12 cellular contexts compared by ENCODE assay signal in the genomic region with DNA sequence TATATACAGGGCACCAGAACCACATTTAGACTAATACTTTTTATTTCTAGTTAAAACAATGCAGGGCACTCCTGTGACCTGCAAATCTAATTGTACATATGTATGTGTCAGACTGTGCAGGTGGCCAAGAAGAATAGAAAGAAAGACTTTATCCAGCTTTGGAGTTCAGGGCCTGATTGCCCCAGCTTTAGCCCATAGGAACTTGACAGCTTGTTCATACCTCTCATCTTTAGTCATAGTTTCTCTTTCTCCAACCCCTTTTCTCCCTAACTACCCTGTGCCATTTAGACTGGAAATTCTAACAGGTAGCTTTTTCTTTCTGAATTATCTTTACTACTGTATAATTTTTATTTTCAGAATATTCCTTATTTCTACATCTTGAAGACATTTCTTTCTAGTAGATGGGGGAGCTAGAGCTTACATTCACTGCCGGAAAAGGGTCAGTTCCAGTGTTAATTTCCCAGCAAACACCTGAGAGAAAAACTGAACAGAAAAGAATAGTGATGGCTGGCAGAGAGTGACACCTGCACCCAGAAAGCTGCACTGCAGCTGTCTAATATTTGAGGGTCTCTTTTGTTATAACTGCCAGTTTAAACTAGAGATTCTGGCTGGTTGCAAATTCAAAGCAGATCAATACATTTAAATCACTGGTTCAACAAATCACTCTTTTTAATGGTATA. TPM values are rescaled to one million over a fixed set of nuclear protein-coding genes. Genes with fewer than 3 reads are reported as not detected.
A peak's percentile ranks its signal among the peaks of the same experiment; 100 is the strongest.
DNase-seq lines count a peak whose midpoint lies in the region; ATAC-seq, FAIRE-seq and TF ChIP-seq lines count a peak whose summit lies in the region.
"Had no signal": no experiment of that assay in that cellular context is flagged by ENCODE, and none has a peak within 500 bp of the region (broad histone marks: within the 10 kb centered on the region; RNA-seq: fewer than 3 reads in every experiment).

No MANE protein-coding gene starts in this region.

- H3K18ac ChIP-seq in H9 (ENCODE audit: insufficient read length, low read depth, low read length), result no peak overlapping the region

- H3K23ac ChIP-seq in H9 (ENCODE audit: insufficient read length, low read depth, low read length), result no peak overlapping the region

- TF ChIP-seq CTCF in DND-41 (IDR thresholded peaks at IDR 0.05; ENCODE audit: borderline replicate concordance, extremely low read depth, low read length, poor library complexity, severe bottlenecking) (peak; percentile 7), H9 (conservative IDR thresholded peaks at IDR 0.05) (peak; percentile 19; the same call in 1 of the 3 replicates), lower lobe of right lung (IDR thresholded peaks at IDR 0.05) (peak; percentile 8)

- no peak overlapping the region for H2BK15ac ChIP-seq in H9 (ENCODE audit: low read depth, low read length)

- WGBS in H9 (ENCODE audit: extremely low coverage, insufficient read length, low lambda C conversion rate), result no CpG with 5 or more reads among the region's 1 CpG

- H3K27me3 ChIP-seq in DND-41 (ENCODE audit: insufficient read depth, low read length, poor library complexity), result no peaks in the 10 kb centered on the region
- H3K27me3 ChIP-seq in H9 (ENCODE audit: insufficient read depth, low read length), result no peaks in the 10 kb centered on the region
- no peaks in the 10 kb centered on the region for H3K27me3 ChIP-seq in lower lobe of right lung (ENCODE audit: low read depth)
- H3K27me3 ChIP-seq: SJCRH30 had no signal

- intact Hi-C loops in lower lobe of right lung (cut with DNase I), result no loop called here

- no peak overlapping the region for H2BK12ac ChIP-seq in H9 (ENCODE audit: insufficient read length, low read depth, low read length)

- no peak overlapping the region for H3T11ph ChIP-seq in H9 (ENCODE audit: low read length)

- no peak overlapping the region for H2AK5ac ChIP-seq in H9 (ENCODE audit: insufficient read length, low read length)

- no peak for FAIRE-seq in HTR-8/SVneo (lab: Jason Lieb, UNC)
- FAIRE-seq in RCC 7860 (lab: Jason Lieb, UNC), result no peak

- H2AFZ ChIP-seq in DND-41 (ENCODE audit: low read depth, low read length) (no peak overlapping the region), H9 (ENCODE audit: low read length) (no peak overlapping the region)

- H3K4me3 ChIP-seq in DND-41 (ENCODE audit: low read depth in 1 of 2, low read length in 2 of 2) (no peak overlapping the region), lower lobe of right lung (no peak overlapping the region)
- H3K4me3 ChIP-seq: SJCRH30 had no signal

- no peak overlapping the region for H2BK20ac ChIP-seq in H9 (ENCODE audit: low read depth, low read length, poor library complexity, severe bottlenecking)

- no peak overlapping the region for H3K56ac ChIP-seq in H9 (ENCODE audit: insufficient read length, low read depth, low read length)

- H3K4me1 ChIP-seq in DND-41 (ENCODE audit: insufficient read depth, low read length), result peaks cover 33% of the 10 kb centered on the region
- H3K4me1 ChIP-seq in H9 (ENCODE audit: insufficient read depth, low read length), result no peaks in the 10 kb centered on the region
- H3K4me1 ChIP-seq in lower lobe of right lung, result peaks cover 83% of the 10 kb centered on the region

- no peak overlapping the region for H3K4ac ChIP-seq in H9 (ENCODE audit: low read depth, low read length)

- H3K79me1 ChIP-seq in H9 (ENCODE audit: insufficient read depth, low read depth, low read length, poor library complexity, severe bottlenecking), result peaks cover 6% of the 10 kb centered on the region

- H3K4me2 ChIP-seq in DND-41 (ENCODE audit: insufficient read depth, low read length) (peak overlapping the region; percentile 45), H9 (ENCODE audit: insufficient read depth, insufficient read length, low read length) (no peak overlapping the region)

- no peaks in the 10 kb centered on the region for H3K27me3 Mint-ChIP-seq in H9 (ENCODE audit: low read depth)
- no peaks in the 10 kb centered on the region for H3K27me3 Mint-ChIP-seq in activated naive CD8-positive, alpha-beta T cell treated with anti-CD3 and anti-CD28 coated beads, Interleukin-2, amount 10 ng/mL, durations not matched to agents 7 days and 5 days

- H4K20me1 ChIP-seq in DND-41 (ENCODE audit: insufficient read depth, low read length) (peaks cover 97% of the 10 kb centered on the region), H9 (ENCODE audit: control insufficient read depth, insufficient read depth, insufficient read length) (no peaks in the 10 kb centered on the region)

- no peak overlapping the region for H4K91ac ChIP-seq in H9 (ENCODE audit: insufficient read length, low read depth, low read length)

- H3K9me3 ChIP-seq in DND-41 (ENCODE audit: insufficient read depth, low read length, severe bottlenecking) (no peaks in the 10 kb centered on the region), H9 (ENCODE audit: control insufficient read depth, low read depth, low read length) (no peaks in the 10 kb centered on the region), lower lobe of right lung (no peaks in the 10 kb centered on the region)
- H3K9me3 ChIP-seq: SJCRH30 had no signal

- no peak overlapping the region for H3K14ac ChIP-seq in H9 (ENCODE audit: insufficient read depth, low read length)

- peaks cover 18 to 58% (median 52%) of the 10 kb centered on the region in 3 experiments for H3K36me3 Mint-ChIP-seq in H9 (ENCODE audit: insufficient read depth in 1 of 3, low read depth in 3 of 3)
- H3K36me3 Mint-ChIP-seq in activated naive CD8-positive, alpha-beta T cell treated with anti-CD3 and anti-CD28 coated beads, Interleukin-2, amount 10 ng/mL, durations not matched to agents 7 days and 5 days, result peaks cover 30% of the 10 kb centered on the region

- POLR2A ChIA-PET in activated naive CD8-positive, alpha-beta T cell treated with anti-CD3 and anti-CD28 coated beads, Interleukin-2, amount 10 ng/mL, durations not matched to agents 7 days and 5 days (lab: Charles Lee), result interaction anchor here (1.5 kb wide), 1 partner anchor 9 kb away, joined by 10 read pairs; a partner anchor contains a TSS

- no peak overlapping the region for H4K5ac ChIP-seq in H9 (ENCODE audit: insufficient read length, low read depth, low read length)

- H3K9ac ChIP-seq in DND-41 (ENCODE audit: low read depth, low read length), result no peak overlapping the region
- H3K9ac ChIP-seq in H9 (ENCODE audit: extremely low read depth, insufficient read length, low read length), result no peak overlapping the region

- H4K8ac ChIP-seq in H9 (replicated peaks; ENCODE audit: insufficient read length, low read depth, low read length), result no peak overlapping the region

- H3K9me3 Mint-ChIP-seq in H9, result no peaks in the 10 kb centered on the region
- no peaks in the 10 kb centered on the region for H3K9me3 Mint-ChIP-seq in activated naive CD8-positive, alpha-beta T cell treated with anti-CD3 and anti-CD28 coated beads, Interleukin-2, amount 10 ng/mL, durations not matched to agents 7 days and 5 days

- H3K4me3 Mint-ChIP-seq in H9, result no peak overlapping the region
- peak overlapping the region; percentile 0 for H3K4me3 Mint-ChIP-seq in activated naive CD8-positive, alpha-beta T cell treated with anti-CD3 and anti-CD28 coated beads, Interleukin-2, amount 10 ng/mL, durations not matched to agents 7 days and 5 days

- DNase-seq in DND-41 (no peak), H9 (no peak), lower lobe of right lung (no peak), HTR-8/SVneo (ENCODE audit: insufficient read length, low spot score) (no peak), Kasumi-1 (lab: John Stamatoyannopoulos, UW) (no peak), RCC 7860 (ENCODE audit: low spot score) (no peak)
- no peak for DNase-seq in activated naive CD8-positive, alpha-beta T cell treated with anti-CD3 and anti-CD28 coated beads, Interleukin-2, amount 10 ng/mL, durations not matched to agents 7 days and 5 days
- no peak for DNase-seq in central memory CD4-positive, alpha-beta T cell
- DNase-seq: effector CD8-positive, alpha-beta T cell; left cardiac atrium; NCI-H187; SJCRH30 had no signal

- no peaks in the 10 kb centered on the region for H3K23me2 ChIP-seq in H9 (ENCODE audit: insufficient read length, low read depth, low read length, poor library complexity, severe bottlenecking)

- peak; percentile 34; the same call in 1 of the 3 replicates for ATAC-seq in DND-41 (ENCODE audit: insufficient read depth, low read depth)
- ATAC-seq in activated naive CD8-positive, alpha-beta T cell treated with anti-CD3 and anti-CD28 coated beads, Interleukin-2, amount 10 ng/mL, durations not matched to agents 7 days and 5 days (ENCODE audit: low read depth), result no peak
- ATAC-seq in lower lobe of right lung, result peak in 1 of 2 donors; percentile 27

- H3K4me1 Mint-ChIP-seq in H9, result peaks cover 53 to 60% of the 10 kb centered on the region in 2 experiments
- peaks cover 74% of the 10 kb centered on the region for H3K4me1 Mint-ChIP-seq in activated naive CD8-positive, alpha-beta T cell treated with anti-CD3 and anti-CD28 coated beads, Interleukin-2, amount 10 ng/mL, durations not matched to agents 7 days and 5 days

- H3K79me2 ChIP-seq in DND-41 (ENCODE audit: insufficient read depth, low read length) (peaks cover 100% of the 10 kb centered on the region), H9 (ENCODE audit: insufficient read depth, low read length) (peaks cover 79% of the 10 kb centered on the region)

- H2BK120ac ChIP-seq in H9 (ENCODE audit: low read depth, low read length, poor library complexity, severe bottlenecking), result no peak overlapping the region

- H3K27ac Mint-ChIP-seq in H9, result no peak overlapping the region
- H3K27ac Mint-ChIP-seq in activated naive CD8-positive, alpha-beta T cell treated with anti-CD3 and anti-CD28 coated beads, Interleukin-2, amount 10 ng/mL, durations not matched to agents 7 days and 5 days, result no peak overlapping the region

- H2BK5ac ChIP-seq in H9 (ENCODE audit: insufficient read length, low read length), result no peak overlapping the region

- H3K36me3 ChIP-seq in DND-41 (ENCODE audit: insufficient read depth, low read length), result peaks cover 91% of the 10 kb centered on the region
- H3K36me3 ChIP-seq in lower lobe of right lung, result peaks cover 24% of the 10 kb centered on the region

- H3K27ac ChIP-seq in DND-41 (ENCODE audit: low read length) (no peak overlapping the region), H9 (ENCODE audit: insufficient read length, low read depth, low read length) (no peak overlapping the region), lower lobe of right lung (no peak overlapping the region)
- H3K27ac ChIP-seq: SJCRH30 had no signal

RNA-seq across cellular contexts. Expression of a gene that starts 8.4 kb away (rescaled TPM):
- 1,019 and 1,029 TPM in 2 replicates for total RNA-seq in H9 (2021)
- total RNA-seq in activated naive CD8-positive, alpha-beta T cell treated with anti-CD3 and anti-CD28 coated beads, Interleukin-2, amount 10 ng/mL, durations not matched to agents 7 days and 5 days, result 100 to 1,000 TPM; 529 to 531 TPM
- 552 TPM for total RNA-seq in lower lobe of right lung

RNA-seq across cellular contexts. Expression of a gene that starts 32.4 kb away (rescaled TPM):
- total RNA-seq in H9 (2021) (87.5 and 89.3 TPM in 2 replicates), lower lobe of right lung (25.1 TPM)
- total RNA-seq in activated naive CD8-positive, alpha-beta T cell treated with anti-CD3 and anti-CD28 coated beads, Interleukin-2, amount 10 ng/mL, durations not matched to agents 7 days and 5 days, result 10 to 100 TPM; 90.3 to 98.6 TPM

RNA-seq across cellular contexts. Expression of a gene that starts 49.4 kb away (rescaled TPM):
- total RNA-seq in H9 (2021) (11.1 and 12.5 TPM in 2 replicates), lower lobe of right lung (not detected)
- total RNA-seq in activated naive CD8-positive, alpha-beta T cell treated with anti-CD3 and anti-CD28 coated beads, Interleukin-2, amount 10 ng/mL, durations not matched to agents 7 days and 5 days, result not detected
- total RNA-seq: left cardiac atrium had no signal

Comparison
In these comparisons a context has a peak if more than half of its experiments do, and no peak if none do; other contexts are left out.
1. RNA of a gene that starts 49.4 kb away (total RNA-seq): 11.1 to 12.5 TPM in H9; not detected in activated naive CD8-positive, alpha-beta T cell treated with anti-CD3 and anti-CD28 coated beads, Interleukin-2, amount 10 ng/mL, durations not matched to agents 7 days and 5 days and not detected in lower lobe of right lung (single experiment); every median in the first group is over 10 times any median in the second.
2. Peak in every context shown above with its lines, with median percentiles within 50 percentile points of each other: CTCF ChIP-seq.